In genomic region chr1:158203693-158204457, GRCh38 we compare ENCODE assay signal across 7 cellular contexts. TPM values are rescaled to one million over a fixed set of nuclear protein-coding genes. Genes with fewer than 3 reads are reported as not detected.
DNase-seq lines count a peak whose midpoint lies in the region; ATAC-seq, FAIRE-seq and TF ChIP-seq lines count a peak whose summit lies in the region.

No MANE protein-coding gene starts in this region.

- H3K36me3 ChIP-seq in parathyroid adenoma (ENCODE audit: control insufficient read depth, insufficient read depth, low read length), result no peaks in the 10 kb centered on the region

- peaks cover 2% of the 10 kb centered on the region for H3K9me3 ChIP-seq in parathyroid adenoma (ENCODE audit: control insufficient read depth, low read length)

- no peak overlapping the region for H3K27ac ChIP-seq in parathyroid adenoma

- H3K79me2 ChIP-seq in parathyroid adenoma, result no peaks in the 10 kb centered on the region

- no peaks in the 10 kb centered on the region for H3K36me3 Mint-ChIP-seq in T-helper 2 cell treated with Interferon-gamma antibody and Interleukin-4, amounts not matched to agents 5 μg/mL and 100 μg/mL, for 36 hours (ENCODE audit: low read depth)

- no peak overlapping the region for H3K4me2 ChIP-seq in parathyroid adenoma (ENCODE audit: low read length)

- peak; percentile 67 for ATAC-seq in GM18907 (IDR thresholded peaks at IDR 0.05; ENCODE audit: unreplicated experiment)

- H2AFZ ChIP-seq in parathyroid adenoma, result no peak overlapping the region

- H3K27ac Mint-ChIP-seq in T-helper 2 cell treated with Interferon-gamma antibody and Interleukin-4, amounts not matched to agents 5 μg/mL and 100 μg/mL, for 36 hours, result no peak overlapping the region

- H3K4me3 ChIP-seq in fibroblast of the aortic adventitia (ENCODE audit: low read depth, low read length) (no peak overlapping the region), parathyroid adenoma (ENCODE audit: low read depth, low read length) (no peak overlapping the region)

- TF ChIP-seq CTCF in D721Med (IDR thresholded peaks at IDR 0.05; ENCODE audit: insufficient read depth, missing control alignments) (peak; percentile 96), fibroblast of the aortic adventitia (IDR thresholded peaks at IDR 0.05; ENCODE audit: insufficient read depth, low read length) (peak; percentile 73), parathyroid adenoma (IDR thresholded peaks at IDR 0.05) (peak; percentile 49)

- H3K4me1 Mint-ChIP-seq in T-helper 2 cell treated with Interferon-gamma antibody and Interleukin-4, amounts not matched to agents 5 μg/mL and 100 μg/mL, for 36 hours (ENCODE audit: low read depth), result peaks cover 12% of the 10 kb centered on the region

- no peak overlapping the region for H3K4me3 Mint-ChIP-seq in T-helper 2 cell treated with Interferon-gamma antibody and Interleukin-4, amounts not matched to agents 5 μg/mL and 100 μg/mL, for 36 hours

- FAIRE-seq in D721Med (lab: Jason Lieb, UNC), result peak; percentile 66

- no peak overlapping the region for H3K9ac ChIP-seq in parathyroid adenoma

- H3K27me3 ChIP-seq in parathyroid adenoma (ENCODE audit: control insufficient read depth, insufficient read depth, low read length), result no peaks in the 10 kb centered on the region

- no peaks in the 10 kb centered on the region for H3K9me3 Mint-ChIP-seq in T-helper 2 cell treated with Interferon-gamma antibody and Interleukin-4, amounts not matched to agents 5 μg/mL and 100 μg/mL, for 36 hours

- H3K4me1 ChIP-seq in parathyroid adenoma, result no peaks in the 10 kb centered on the region

- H3K27me3 Mint-ChIP-seq in T-helper 2 cell treated with Interferon-gamma antibody and Interleukin-4, amounts not matched to agents 5 μg/mL and 100 μg/mL, for 36 hours (ENCODE audit: low read depth), result peaks cover 27% of the 10 kb centered on the region

- no peak for DNase-seq in D721Med (ENCODE audit: insufficient read length, low spot score)
- peak; percentile 65 for DNase-seq in M059J (ENCODE audit: low read depth)
- DNase-seq in T-helper 2 cell treated with Interferon-gamma antibody and Interleukin-4, amounts not matched to agents 5 μg/mL and 100 μg/mL, for 36 hours (ENCODE audit: low spot score), result peak; percentile 14
- DNase-seq in fibroblast of the aortic adventitia (ENCODE audit: low read depth), result peak; percentile 82
- DNase-seq in HPDE6-E6E7 (ENCODE audit: extremely low spot score), result no peak

RNA-seq across cellular contexts. Expression of gene CD1D, which starts 23.2 kb away (rescaled TPM):
- 0.34 TPM in 1 of 2 replicates, not detected in the other for total RNA-seq in M059J (2014; rRNA removed; shearing (Covaris generic))
- total RNA-seq in fibroblast of the aortic adventitia (ENCODE audit: low replicate concordance), result 0.09 TPM in 1 of 2 replicates, not detected in the other

RNA-seq across cellular contexts. Expression of gene CD1A, which starts 50.3 kb away (rescaled TPM):
- not detected in 2 replicates for total RNA-seq in M059J (2014; rRNA removed; shearing (Covaris generic))
- not detected in 2 replicates for total RNA-seq in fibroblast of the aortic adventitia (ENCODE audit: low replicate concordance)

Comparison
In these comparisons a context has a peak if more than half of its experiments do, and no peak if none do; other contexts are left out.
1. DNase-seq: peak in M059J (single experiment), T-helper 2 cell treated with Interferon-gamma antibody and Interleukin-4, amounts not matched to agents 5 μg/mL and 100 μg/mL, for 36 hours (single experiment) and fibroblast of the aortic adventitia (single experiment); none in D721Med (single experiment) and HPDE6-E6E7 (single experiment).
2. Peak in every context shown above with its lines, with median percentiles within 50 percentile points of each other: CTCF ChIP-seq.